Comparison of ENCODE assay signal across 13 cellular contexts in genomic region chr3:194098036-194098871, GRCh38. TPM values are rescaled to one million over a fixed set of nuclear protein-coding genes. Genes with fewer than 3 reads are reported as not detected.
DNase-seq lines count a peak whose midpoint lies in the region; ATAC-seq, FAIRE-seq and TF ChIP-seq lines count a peak whose summit lies in the region.
"Had no signal": no experiment of that assay in that cellular context is flagged by ENCODE, and none has a peak within 500 bp of the region (broad histone marks: within the 10 kb centered on the region; RNA-seq: fewer than 3 reads in every experiment).

No MANE protein-coding gene starts in this region.

- H4K20me1 ChIP-seq in astrocyte (ENCODE audit: insufficient read depth, low read length): no peaks in the 10 kb centered on the region

- H3K27ac Mint-ChIP-seq in astrocyte (ENCODE audit: unreplicated experiment): no peak overlapping the region
- H3K27ac Mint-ChIP-seq: CD8-positive, alpha-beta T cell had no signal

- peaks cover 15% of the 10 kb centered on the region for H3K4me1 Mint-ChIP-seq in astrocyte (ENCODE audit: low read depth, unreplicated experiment)

- no peaks in the 10 kb centered on the region for H3K36me3 ChIP-seq in astrocyte (ENCODE audit: insufficient read depth, low read length)
- H3K36me3 ChIP-seq: adrenal gland had no signal

- ATAC-seq in GM18907 (IDR thresholded peaks at IDR 0.05; ENCODE audit: unreplicated experiment): no peak
- ATAC-seq in GM21526 (IDR thresholded peaks at IDR 0.05; ENCODE audit: low FRiP score, unreplicated experiment): no peak
- ATAC-seq: CD8-positive, alpha-beta T cell had no signal

- H3K9me3 ChIP-seq in astrocyte (ENCODE audit: insufficient read depth, low read depth, low read length): peaks cover 2% of the 10 kb centered on the region
- H3K9me3 ChIP-seq: adrenal gland had no signal

- H3K27me3 ChIP-seq in astrocyte (ENCODE audit: insufficient read depth, low read length): peaks cover 52% of the 10 kb centered on the region
- H3K27me3 ChIP-seq: adrenal gland had no signal

- no peaks in the 10 kb centered on the region for H3K4me1 ChIP-seq in astrocyte (ENCODE audit: insufficient read depth, low read length)
- H3K4me1 ChIP-seq: adrenal gland had no signal

- H3K4me3 Mint-ChIP-seq in astrocyte (ENCODE audit: unreplicated experiment): no peak overlapping the region
- H3K4me3 Mint-ChIP-seq: CD8-positive, alpha-beta T cell had no signal

- TF ChIP-seq CTCF in C4-2B (conservative IDR thresholded peaks at IDR 0.05) (no peak), astrocyte (IDR thresholded peaks at IDR 0.05; ENCODE audit: insufficient read depth, low read depth, low read length) (no peak), GM20000 (IDR thresholded peaks at IDR 0.05; ENCODE audit: extremely low read depth, missing control alignments) (no peak)

- peaks cover 79% of the 10 kb centered on the region for H3K27me3 Mint-ChIP-seq in astrocyte (ENCODE audit: low read depth, unreplicated experiment)

- no peaks in the 10 kb centered on the region for H3K79me2 ChIP-seq in astrocyte (ENCODE audit: insufficient read depth, low read length)

- H3K9ac ChIP-seq in astrocyte (ENCODE audit: low read length): no peak overlapping the region

- DNase-seq in NCI-H146 (lab: John Stamatoyannopoulos, UW): peak; percentile 59
- DNase-seq in astrocyte (ENCODE audit: low read depth): peak; percentile 6
- DNase-seq in myocyte (ENCODE audit: low read depth): peak; percentile 94
- DNase-seq in GM20000 (ENCODE audit: low spot score): no peak
- no peak for DNase-seq in NCI-H774 (lab: John Stamatoyannopoulos, UW)
- DNase-seq: adrenal gland; CD8-positive, alpha-beta T cell; HCEC 1CT; NCI-H524 treated with DMSO at 0.1 percent for 48 hours had no signal

- H2AFZ ChIP-seq in astrocyte (ENCODE audit: low read depth, low read length): no peak overlapping the region

- peaks cover 1% of the 10 kb centered on the region for H3K36me3 Mint-ChIP-seq in astrocyte (ENCODE audit: low read depth, unreplicated experiment)
- H3K36me3 Mint-ChIP-seq: CD8-positive, alpha-beta T cell had no signal

- FAIRE-seq in astrocyte (lab: Jason Lieb, UNC): no peak

- peaks cover 8% of the 10 kb centered on the region for H3K9me3 Mint-ChIP-seq in astrocyte (ENCODE audit: unreplicated experiment)
- H3K9me3 Mint-ChIP-seq: CD8-positive, alpha-beta T cell had no signal

- no peak overlapping the region for H3K4me2 ChIP-seq in astrocyte (ENCODE audit: low read length)

- H3K27ac ChIP-seq in C4-2B (peak overlapping the region; percentile 66), astrocyte (ENCODE audit: low read depth, low read length) (no peak overlapping the region)
- H3K27ac ChIP-seq: adrenal gland had no signal

- H3K4me3 ChIP-seq in astrocyte (ENCODE audit: insufficient read depth, low read depth, low read length): no peak overlapping the region
- H3K4me3 ChIP-seq: adrenal gland had no signal

RNA-seq across cellular contexts. Expression of gene HES1, which starts 37.7 kb away (rescaled TPM):
- total RNA-seq in astrocyte: 44.6 and 46.5 TPM in 2 replicates
- total RNA-seq in myocyte: 5.5 and 9.0 TPM in 2 replicates
- polyA plus RNA-seq in myocyte (2012): 8.0 TPM
- total RNA-seq: activated CD8-positive, alpha-beta memory T cell treated with anti-CD3 and anti-CD28 coated beads for 36 hours had no signal

Comparison
In these comparisons a context has a peak if more than half of its experiments do, and no peak if none do; other contexts are left out.
1. DNase-seq: peak in NCI-H146 (single experiment), astrocyte (single experiment) and myocyte (single experiment); none in GM20000 (single experiment) and NCI-H774 (single experiment).